In genomic region chr3:128076465-128076782, GRCh38 we compare ENCODE assay signal across 10 cellular contexts. TPM values are rescaled to one million over a fixed set of nuclear protein-coding genes. Genes with fewer than 3 reads are reported as not detected.
A peak's percentile ranks its signal among the peaks of the same experiment; 100 is the strongest.
DNase-seq lines count a peak whose midpoint lies in the region; ATAC-seq and TF ChIP-seq lines count a peak whose summit lies in the region.
"Had no signal": no experiment of that assay in that cellular context is flagged by ENCODE, and none has a peak within 500 bp of the region (broad histone marks: within the 10 kb centered on the region; RNA-seq: fewer than 3 reads in every experiment).

No MANE protein-coding gene starts in this region.

- H3K4me1 Mint-ChIP-seq in CD4-positive, CD25-positive, alpha-beta regulatory T cell = peaks cover 0 to 20% (median 4%) of the 10 kb centered on the region in 4 donors
- no peaks in the 10 kb centered on the region for H3K4me1 Mint-ChIP-seq in activated T-helper 17 cell treated with anti-CD3 and anti-CD28 coated beads, Interleukin-2, amount 50 U/mL, for 72 hours

- no peak for TF ChIP-seq CTCF in cardiac muscle cell (IDR thresholded peaks at IDR 0.05; ENCODE audit: low read depth, low read length)
- TF ChIP-seq CTCF in neutrophil (IDR thresholded peaks at IDR 0.05) = no peak

- peaks cover 33% of the 10 kb centered on the region for H3K36me3 ChIP-seq in CD4-positive, CD25-positive, alpha-beta regulatory T cell (ENCODE audit: control insufficient read depth, insufficient read depth, low read length)
- H3K36me3 ChIP-seq in cardiac muscle cell = no peaks in the 10 kb centered on the region
- peaks cover 19% of the 10 kb centered on the region for H3K36me3 ChIP-seq in neutrophil

- H3K27me3 Mint-ChIP-seq in CD4-positive, CD25-positive, alpha-beta regulatory T cell = peaks cover 8% of the 10 kb centered on the region
- H3K27me3 Mint-ChIP-seq in activated T-helper 17 cell treated with anti-CD3 and anti-CD28 coated beads, Interleukin-2, amount 50 U/mL, for 72 hours = no peaks in the 10 kb centered on the region

- H3K4me1 ChIP-seq in CD4-positive, CD25-positive, alpha-beta regulatory T cell (ENCODE audit: control insufficient read depth, insufficient read depth, low read length, poor library complexity, severe bottlenecking) = peaks cover 22% of the 10 kb centered on the region
- H3K4me1 ChIP-seq in cardiac muscle cell (ENCODE audit: low read depth) = peaks cover 24% of the 10 kb centered on the region
- H3K4me1 ChIP-seq in neutrophil (ENCODE audit: control insufficient read depth in 1 of 2, insufficient read depth in 1 of 2, low read depth in 1 of 2, low read length in 1 of 2) = peaks cover 33 to 36% of the 10 kb centered on the region in 2 experiments

- H3K9me3 Mint-ChIP-seq in CD4-positive, CD25-positive, alpha-beta regulatory T cell = no peaks in the 10 kb centered on the region
- no peaks in the 10 kb centered on the region for H3K9me3 Mint-ChIP-seq in activated T-helper 17 cell treated with anti-CD3 and anti-CD28 coated beads, Interleukin-2, amount 50 U/mL, for 72 hours

- no peak overlapping the region for H3K4me3 ChIP-seq in CD4-positive, CD25-positive, alpha-beta regulatory T cell (ENCODE audit: low read depth, low read length)
- H3K4me3 ChIP-seq in cardiac muscle cell (peak overlapping the region; percentile 1), neutrophil (ENCODE audit: low read depth in 1 of 2, low read length in 1 of 2) (peak overlapping the region; percentile 69 to 78)

- DNase-seq in CD4-positive, CD25-positive, alpha-beta regulatory T cell = peak in 1 of 3 donors; percentile 18
- DNase-seq in cardiac muscle cell (ENCODE audit: low read depth in 1 of 2, low spot score in 1 of 2) (peak in 1 of 2 donors; percentile 14), GM19238 (ENCODE audit: insufficient read length, low spot score) (no peak), NCI-H1417 treated with DMSO at 0.1 percent for 48 hours (lab: John Stamatoyannopoulos, UW) (no peak), SKM-1 treated with dmso at 0.1 percent for 144 hours (lab: John Stamatoyannopoulos, UW; ENCODE audit: unreplicated experiment) (no peak)
- DNase-seq: DMS153, NCI-H187 had no signal

- H3K4me3 Mint-ChIP-seq in CD4-positive, CD25-positive, alpha-beta regulatory T cell = peak overlapping the region; percentile 32 to 80 (median 60)
- H3K4me3 Mint-ChIP-seq in activated T-helper 17 cell treated with anti-CD3 and anti-CD28 coated beads, Interleukin-2, amount 50 U/mL, for 72 hours = peak overlapping the region; percentile 52

- H3K36me3 Mint-ChIP-seq in CD4-positive, CD25-positive, alpha-beta regulatory T cell = peaks cover 35% of the 10 kb centered on the region
- H3K36me3 Mint-ChIP-seq in activated T-helper 17 cell treated with anti-CD3 and anti-CD28 coated beads, Interleukin-2, amount 50 U/mL, for 72 hours (ENCODE audit: low read depth) = peaks cover 48% of the 10 kb centered on the region

- ATAC-seq in CD4-positive, CD25-positive, alpha-beta regulatory T cell (ENCODE audit: low read depth in 2 of 2) = peak; percentile 4 to 12
- ATAC-seq in activated T-helper 17 cell treated with anti-CD3 and anti-CD28 coated beads, Interleukin-2, amount 50 U/mL, for 72 hours (replicated peaks) = peak; percentile 8
- ATAC-seq in HG02938 (IDR thresholded peaks at IDR 0.05; ENCODE audit: unreplicated experiment) = no peak

- H3K27ac Mint-ChIP-seq in CD4-positive, CD25-positive, alpha-beta regulatory T cell = no peak overlapping the region
- H3K27ac Mint-ChIP-seq in activated T-helper 17 cell treated with anti-CD3 and anti-CD28 coated beads, Interleukin-2, amount 50 U/mL, for 72 hours = no peak overlapping the region

- H3K9me3 ChIP-seq in CD4-positive, CD25-positive, alpha-beta regulatory T cell (ENCODE audit: control insufficient read depth in 2 of 2, low read length in 2 of 2) = no peaks in the 10 kb centered on the region
- H3K9me3 ChIP-seq in cardiac muscle cell (ENCODE audit: low read depth) = no peaks in the 10 kb centered on the region
- no peaks in the 10 kb centered on the region for H3K9me3 ChIP-seq in neutrophil

- no peak overlapping the region for H3K27ac ChIP-seq in CD4-positive, CD25-positive, alpha-beta regulatory T cell (ENCODE audit: insufficient read depth, low read length, poor library complexity, severe bottlenecking)
- no peak overlapping the region for H3K27ac ChIP-seq in cardiac muscle cell
- H3K27ac ChIP-seq in neutrophil = peak overlapping the region; percentile 60

- no peaks in the 10 kb centered on the region for H3K27me3 ChIP-seq in CD4-positive, CD25-positive, alpha-beta regulatory T cell (ENCODE audit: control insufficient read depth, insufficient read depth, low read length)
- H3K27me3 ChIP-seq in cardiac muscle cell (no peaks in the 10 kb centered on the region), neutrophil (peaks cover 10% of the 10 kb centered on the region)

RNA-seq across cellular contexts. Expression of gene SEC61A1, which starts 24.2 kb away (rescaled TPM):
- 127 TPM for total RNA-seq in CD4-positive, CD25-positive, alpha-beta regulatory T cell
- 100 to 1,000 TPM; 112 to 125 (median 125) TPM for polyA plus RNA-seq in CD4-positive, CD25-positive, alpha-beta regulatory T cell
- total RNA-seq in activated T-helper 17 cell treated with anti-CD3 and anti-CD28 coated beads, Interleukin-2, amount 50 U/mL, for 72 hours = 100 to 1,000 TPM; 134 to 189 TPM
- 92.4 and 125 TPM in 2 replicates for total RNA-seq in cardiac muscle cell
- polyA plus RNA-seq in cardiac muscle cell = 95.1 and 133 TPM in 2 replicates

RNA-seq across cellular contexts. Expression of gene RUVBL1, which starts 47.2 kb away (rescaled TPM):
- 22.9 TPM for total RNA-seq in CD4-positive, CD25-positive, alpha-beta regulatory T cell
- polyA plus RNA-seq in CD4-positive, CD25-positive, alpha-beta regulatory T cell = 10 to 100 TPM; 77.4 to 88.2 (median 82.6) TPM
- 10 to 100 TPM; 37.6 to 95.2 TPM for total RNA-seq in activated T-helper 17 cell treated with anti-CD3 and anti-CD28 coated beads, Interleukin-2, amount 50 U/mL, for 72 hours
- total RNA-seq in cardiac muscle cell = 81.7 and 83.1 TPM in 2 replicates
- 94.2 and 95.2 TPM in 2 replicates for polyA plus RNA-seq in cardiac muscle cell
